Comparison of ENCODE assay signal across 1 cellular context in genomic region chr3:191761906-191762305, GRCh38.
TF ChIP-seq lines count a peak whose summit lies in the region.

No MANE protein-coding gene starts in this region.

TF ChIP-seq in H1, 55 proteins besides CTCF, POLR2A, EP300 and RAD21 (continued from another document):
- no peak for TF ChIP-seq CHD7 (IDR thresholded peaks at IDR 0.05; ENCODE audit: insufficient replicate concordance, low read length)
- no peak for TF ChIP-seq CREB1 (IDR thresholded peaks at IDR 0.05)
- TF ChIP-seq TCF12 (IDR thresholded peaks at IDR 0.05; ENCODE audit: low read depth, low read length): no peak
- TF ChIP-seq CBX8 (IDR thresholded peaks at IDR 0.05; ENCODE audit: borderline replicate concordance, low read depth, low read length): no peak
- TF ChIP-seq KDM5A (IDR thresholded peaks at IDR 0.05; ENCODE audit: low read length): no peak
TF ChIP-seq in H1: peak in this region for 0.
